In the genomic region with DNA sequence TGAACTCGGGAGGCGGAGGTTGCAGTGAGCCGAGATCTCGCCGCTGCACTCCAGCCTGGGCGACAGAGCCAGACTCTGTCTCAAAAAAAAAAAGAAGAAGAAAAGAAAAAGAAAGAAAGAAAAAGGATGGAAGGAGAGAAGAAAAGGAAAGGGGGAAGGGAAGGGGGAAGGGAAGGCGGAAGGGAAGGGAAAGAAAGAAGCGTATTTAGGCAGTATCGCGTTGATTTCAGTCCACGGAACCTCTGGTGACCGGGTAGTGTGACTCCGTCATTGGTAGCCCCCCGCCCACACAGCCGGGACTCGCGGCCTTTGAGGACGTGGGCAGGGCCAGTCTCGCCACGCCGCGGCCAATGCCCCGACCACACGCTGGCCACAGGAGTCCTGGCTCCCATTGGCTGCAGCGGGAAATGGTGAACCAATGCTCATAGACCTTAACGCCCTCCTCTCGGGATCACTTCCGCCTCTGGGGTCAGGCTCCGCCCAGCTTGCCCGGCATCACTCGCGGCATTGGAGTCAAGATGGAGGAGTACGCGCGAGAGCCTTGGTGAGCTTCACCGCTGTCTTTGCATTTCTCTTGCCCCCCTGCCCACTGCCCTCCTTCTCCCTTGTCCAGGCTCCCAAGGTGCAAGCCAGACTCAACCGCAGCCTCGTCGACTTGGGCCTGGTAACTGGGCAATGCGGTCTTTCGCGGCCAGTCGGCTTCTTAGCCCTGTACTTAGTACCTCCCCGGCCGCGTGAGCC, we compare ENCODE assay signal across 8 cellular contexts. TPM values are rescaled to one million over a fixed set of nuclear protein-coding genes. Genes with fewer than 3 reads are reported as not detected.
DNase-seq lines count a peak whose midpoint lies in the region; FAIRE-seq and TF ChIP-seq lines count a peak whose summit lies in the region.

A gene (plus strand): TSS at position 495 of the 741 bp plus-strand sequence. CDS start 24 bp downstream, at position 519.

- H2BK120ac ChIP-seq in neuronal stem cell (ENCODE audit: low read depth, low read length) = no peak within 1 kb of the TSS

- H3K27ac ChIP-seq in neuronal stem cell (replicated peaks; ENCODE audit: low read length) = peak within 1 kb of the TSS; percentile 39

- peaks cover 0 to 10% (median 0%) of the 10 kb centered on the region in 3 experiments for H3K27me3 ChIP-seq in neuronal stem cell (ENCODE audit: control insufficient read depth in 3 of 3, insufficient read depth in 3 of 3, low read depth in 1 of 3, low read length in 3 of 3)

- H3K18ac ChIP-seq in neuronal stem cell (ENCODE audit: low read length) = peak within 1 kb of the TSS; percentile 86

- H3K9ac ChIP-seq in neuronal stem cell (ENCODE audit: low read depth, low read length, poor library complexity) = peak within 1 kb of the TSS; percentile 99

- CTCF ChIA-PET in HEK293T (lab: Yijun Ruan, JAX) = interaction anchor here (1.0 kb wide), 1 partner anchor 9 kb away, joined by 3 read pairs; a partner anchor contains a TSS

- H2AK5ac ChIP-seq in neuronal stem cell (ENCODE audit: low read depth, low read length) = peak within 1 kb of the TSS; percentile 1

- H3K9me3 ChIP-seq in neuronal stem cell (replicated peaks in 1 of 2; ENCODE audit: control insufficient read depth in 2 of 2, insufficient read depth in 1 of 2, low read depth in 1 of 2, low read length in 2 of 2) = no peaks in the 10 kb centered on the region

- H3K36me3 ChIP-seq in neuronal stem cell (replicated peaks in 1 of 2; ENCODE audit: control insufficient read depth in 2 of 2, insufficient read depth in 2 of 2, low read length in 2 of 2) = peaks cover 11 to 29% of the 10 kb centered on the region in 2 donors

- H2AFZ ChIP-seq in neuronal stem cell (ENCODE audit: low read length) = peak within 1 kb of the TSS; percentile 85

- H2BK5ac ChIP-seq in neuronal stem cell (ENCODE audit: low read length) = peak within 1 kb of the TSS; percentile 14

- H3K4ac ChIP-seq in neuronal stem cell (ENCODE audit: low read length) = no peak within 1 kb of the TSS

- peaks cover 5% of the 10 kb centered on the region for H3K79me1 ChIP-seq in neuronal stem cell (ENCODE audit: low read depth, low read length)

- DNase-seq in GF-D8 (lab: John Stamatoyannopoulos, UW) (peak; percentile 92), HEK293T (ENCODE audit: extremely low spot score) (peak; percentile 98), MV-4-11 (lab: John Stamatoyannopoulos, UW) (peak; percentile 98), SK-MEL-5 (ENCODE audit: low read depth, low spot score) (peak; percentile 99), frontal cortex (ENCODE audit: low spot score in 2 of 2) (peak; percentile 79 to 92), neuronal stem cell (ENCODE audit: low spot score) (peak; percentile 92)
- DNase-seq in activated naive CD4-positive, alpha-beta T cell treated with Interleukin-2 at 50 U/mL for 16 hours = peak; percentile 96

- peak within 1 kb of the TSS; percentile 93 for H3K23ac ChIP-seq in neuronal stem cell (ENCODE audit: low read depth, low read length, poor library complexity)

- TF ChIP-seq CTCF in subcutaneous adipose tissue (IDR thresholded peaks at IDR 0.05; ENCODE audit: low read depth) = no peak

- FAIRE-seq in frontal cortex (lab: Jason Lieb, UNC) = no peak

- in situ Hi-C loops in SK-MEL-5 (cut with HindIII; ENCODE audit: low pct_unique_long_range_greater_than_20kb, low sequenced_read_pairs) = no loop called here

- no peak within 1 kb of the TSS for H2BK12ac ChIP-seq in neuronal stem cell (ENCODE audit: low read length)

- H4K8ac ChIP-seq in neuronal stem cell (ENCODE audit: low read depth, low read length) = no peak within 1 kb of the TSS

- no peak within 1 kb of the TSS for H2BK15ac ChIP-seq in neuronal stem cell (ENCODE audit: low read length)

- no peak within 1 kb of the TSS for H4K91ac ChIP-seq in neuronal stem cell (ENCODE audit: low read depth, low read length, poor library complexity)

- H3K4me3 ChIP-seq in neuronal stem cell (ENCODE audit: low read length in 2 of 2) = peak within 1 kb of the TSS; percentile 82

- H3K4me2 ChIP-seq in neuronal stem cell (ENCODE audit: insufficient read depth, low read length, poor library complexity, severe bottlenecking) = peak within 1 kb of the TSS; percentile 77

- POLR2A ChIA-PET in HEK293T (lab: Yijun Ruan, JAX) = interaction anchor here (0.6 to 3.1 kb wide), 6 partner anchors 9 to 69 kb away, joined by 3 to 22 read pairs (median 6); a partner anchor contains a TSS

- peak within 1 kb of the TSS; percentile 89 for H3K14ac ChIP-seq in neuronal stem cell (ENCODE audit: low read length)

- WGBS in neuronal stem cell (ENCODE audit: extremely low coverage in 2 of 2, insufficient read length in 2 of 2, insufficient replicate concordance in 1 of 2), 2 donors = no CpG with 5 or more reads among the region's 46 CpGs

- peaks cover 0 to 4% of the 10 kb centered on the region in 2 donors for H3K4me1 ChIP-seq in neuronal stem cell (ENCODE audit: control insufficient read depth in 2 of 2, insufficient read depth in 1 of 2, low read depth in 1 of 2, low read length in 2 of 2)

TF ChIP-seq in HEK293T, 16 proteins besides CTCF, POLR2A, EP300 and RAD21:
- TF ChIP-seq TARDBP (IDR thresholded peaks at IDR 0.05) = peak; percentile 98
- TF ChIP-seq ELF4 (IDR thresholded peaks at IDR 0.05) = peak; percentile 90
- no peak for TF ChIP-seq FOXK2 (IDR thresholded peaks at IDR 0.05)
- TF ChIP-seq L3MBTL2 (conservative IDR thresholded peaks at IDR 0.05) = peak; percentile 73

RNA-seq across cellular contexts. Expression of the gene that starts here (rescaled TPM):
- total RNA-seq in SK-MEL-5 (2014; rRNA removed; shearing (Covaris generic)) = 112 and 114 TPM in 2 replicates
- 58.5 and 58.9 TPM in 2 replicates for polyA plus RNA-seq in SK-MEL-5 (2015; cell fraction: cytosol; rRNA removed)
- polyA plus RNA-seq in SK-MEL-5 (2015; cell fraction: nucleus; rRNA removed) = 64.1 and 81.0 TPM in 2 replicates
- total RNA-seq in frontal cortex (56.3 TPM), subcutaneous adipose tissue (10 to 100 TPM; 24.6 to 67.5 (median 26.2) TPM)
- polyA plus RNA-seq in neuronal stem cell (2013, experiment 1 of 2) = 29.4 TPM
- 29.5 TPM for polyA plus RNA-seq in neuronal stem cell (2013, experiment 2 of 2)

Comparison
In these comparisons a context has a peak if more than half of its experiments do, and no peak if none do; other contexts are left out.
1. Peak in every context shown above with its lines: DNase-seq, H3K4me3 ChIP-seq and H3K27ac ChIP-seq.